In the genomic region with DNA sequence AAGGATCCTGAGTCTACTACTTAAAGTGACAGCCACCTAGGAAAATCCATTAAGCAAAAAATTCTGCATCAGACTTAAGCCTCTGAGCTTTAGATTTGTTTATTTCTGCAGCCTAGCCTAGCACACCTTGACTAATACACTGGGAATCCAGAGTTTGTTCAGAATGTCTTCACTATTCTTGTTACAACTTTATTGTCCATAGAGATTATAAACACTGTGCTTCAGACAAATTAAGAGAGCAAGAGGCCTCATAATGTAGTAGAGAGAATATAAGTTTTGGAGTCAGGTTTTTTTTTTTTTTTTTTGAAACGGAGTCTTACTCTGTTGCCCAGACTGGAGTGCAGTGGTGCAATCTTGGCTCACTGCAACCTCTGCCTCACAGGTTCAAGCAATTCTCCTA, we compare ENCODE assay signal across 10 cellular contexts. TPM values are rescaled to one million over a fixed set of nuclear protein-coding genes. Genes with fewer than 3 reads are reported as not detected.
"Had no signal": no experiment of that assay in that cellular context is flagged by ENCODE, and none has a peak within 500 bp of the region (broad histone marks: within the 10 kb centered on the region; RNA-seq: fewer than 3 reads in every experiment).

No MANE protein-coding gene starts in this region.

- DNase-seq: Karpas-422, KBM-7, KG1 had no signal

- H3K27ac ChIP-seq: HL-60, KMS-11 had no signal

- ATAC-seq: HepG2 had no signal

- H3K9ac ChIP-seq: KMS-11 had no signal

- H3K4me2 ChIP-seq: KMS-11 had no signal

- FAIRE-seq: HepG2, HTR-8/SVneo had no signal

RNA-seq across cellular contexts. Expression of a gene that starts 53.1 kb away (rescaled TPM):
- total RNA-seq: HT-29, HT1080 had no signal
- polyA plus RNA-seq: IgD-negative memory B cell had no signal

RNA-seq across cellular contexts. Expression of a gene that starts 55.8 kb away (rescaled TPM):
- polyA plus RNA-seq: IgD-negative memory B cell had no signal
